21 cellular contexts compared by ENCODE assay signal in genomic region chr1:208272713-208273112, GRCh38.
"Had no signal": no experiment of that assay in that cellular context is flagged by ENCODE, and none has a peak within 500 bp of the region (broad histone marks: within the 10 kb centered on the region; RNA-seq: fewer than 3 reads in every experiment).

No MANE protein-coding gene starts in this region.

- H3K4me3 ChIP-seq: adrenal gland, MG63, Peyer's patch, SJSA1 had no signal

- H3K36me3 ChIP-seq: adrenal gland, MG63, Peyer's patch, SJSA1 had no signal

- H3K9me3 ChIP-seq: adrenal gland, MG63, Peyer's patch, SJSA1 had no signal

- DNase-seq: activated CD4-positive, alpha-beta T cell treated with anti-CD3 and anti-CD28 coated beads for 36 hours; activated CD8-positive, alpha-beta memory T cell treated with anti-CD3 and anti-CD28 coated beads, Interleukin-2, amount 50 U/mL, for 4 hours; activated CD8-positive, alpha-beta T cell treated with anti-CD3 and anti-CD28 coated beads for 36 hours; activated naive CD4-positive, alpha-beta T cell treated with anti-CD3 and anti-CD28 coated beads, Interleukin-2, amount 50 U/mL, for 16 hours; activated naive CD8-positive, alpha-beta T cell treated with anti-CD3 and anti-CD28 coated beads, Interleukin-2, amount 10 ng/mL, durations not matched to agents 7 days and 5 days; activated T-cell treated with anti-CD3 and anti-CD28 coated beads, Interleukin-2, amount 50 U/mL, for 72 hours; MG63; MV-4-11; NCI-H1092 treated with DMSO at 0.1 percent for 48 hours; NCI-H1417 treated with DMSO at 0.1 percent for 48 hours; NCI-H2029; OCI-M1; Peyer's patch; Right ventricle myocardium superior; T-cell; T-helper 2 cell; T1000 had no signal

- H3K27me3 ChIP-seq: Peyer's patch had no signal

- H3K27ac ChIP-seq: adrenal gland, Peyer's patch, RWPE1, SJSA1, VCaP had no signal
